8 cellular contexts compared by ENCODE assay signal in genomic region chr7:3028071-3028766, GRCh38. TPM values are rescaled to one million over a fixed set of nuclear protein-coding genes. Genes with fewer than 3 reads are reported as not detected.
DNase-seq lines count a peak whose midpoint lies in the region; ATAC-seq and TF ChIP-seq lines count a peak whose summit lies in the region.

No MANE protein-coding gene starts in this region.

- WGBS in spleen, 5 donors, result 36 to 54% (median 48%) methylated on average over 14 of the region's 14 CpGs

- H3K27me3 ChIP-seq in spleen (replicated peaks in 1 of 7), result no peaks in the 10 kb centered on the region

- DNase-seq in ELR (ENCODE audit: low read depth) (peak; percentile 48), epithelial cell of prostate (ENCODE audit: low read depth, low spot score) (peak; percentile 62), sciatic nerve (ENCODE audit: low spot score) (no peak), spleen (no peak), NCI-H1092 (lab: John Stamatoyannopoulos, UW) (no peak)
- peak; percentile 74 for DNase-seq in activated CD4-positive, alpha-beta T cell treated with anti-CD3 and anti-CD28 coated beads for 48 hours

- intact Hi-C loops in sciatic nerve (cut with DNase I), result no loop called here
- intact Hi-C loops in spleen (cut with DNase I; ENCODE audit: low total_unique reads), result no loop called here

- no peak for TF ChIP-seq CTCF in spleen (IDR thresholded peaks at IDR 0.05 in 8 of 11, conservative IDR thresholded peaks at IDR 0.05 in 3 of 11)

- H3K9me3 ChIP-seq in spleen, result peaks cover 0 to 23% (median 14%) of the 10 kb centered on the region in 8 donors

- peaks cover 0 to 23% (median 3%) of the 10 kb centered on the region in 6 donors for H3K4me1 ChIP-seq in spleen

- H3K36me3 ChIP-seq in spleen, result peaks cover 0 to 67% (median 8%) of the 10 kb centered on the region in 6 donors

- H3K27ac ChIP-seq in epithelial cell of prostate, result peak overlapping the region; percentile 68
- peak overlapping the region in 1 of 8 donors; percentile 55 for H3K27ac ChIP-seq in spleen

- no peak overlapping the region for H3K4me3 ChIP-seq in spleen

- no peak for TF ChIP-seq POLR2A in spleen (IDR thresholded peaks at IDR 0.05)

- ATAC-seq in sciatic nerve (peak; percentile 53), GM18498 (IDR thresholded peaks at IDR 0.05; ENCODE audit: unreplicated experiment) (no peak), GM19023 (IDR thresholded peaks at IDR 0.05; ENCODE audit: unreplicated experiment) (no peak)

RNA-seq across cellular contexts. Expression of gene CARD11, which starts 15.4 kb away (rescaled TPM):
- total RNA-seq in sciatic nerve, result 3.9 TPM
- total RNA-seq in spleen, result 10 to 100 TPM; 42.4 to 72.6 (median 51.4) TPM
- 10 to 100 TPM; 30.3 to 57.5 (median 42.0) TPM for polyA plus RNA-seq in spleen

Comparison
In these comparisons a context has a peak if more than half of its experiments do, and no peak if none do; other contexts are left out.
1. DNase-seq: peak in ELR (single experiment), activated CD4-positive, alpha-beta T cell treated with anti-CD3 and anti-CD28 coated beads for 48 hours (single experiment) and epithelial cell of prostate (single experiment); none in sciatic nerve (single experiment), spleen (single experiment) and NCI-H1092 (single experiment).